15 cellular contexts compared by ENCODE assay signal in the genomic region with DNA sequence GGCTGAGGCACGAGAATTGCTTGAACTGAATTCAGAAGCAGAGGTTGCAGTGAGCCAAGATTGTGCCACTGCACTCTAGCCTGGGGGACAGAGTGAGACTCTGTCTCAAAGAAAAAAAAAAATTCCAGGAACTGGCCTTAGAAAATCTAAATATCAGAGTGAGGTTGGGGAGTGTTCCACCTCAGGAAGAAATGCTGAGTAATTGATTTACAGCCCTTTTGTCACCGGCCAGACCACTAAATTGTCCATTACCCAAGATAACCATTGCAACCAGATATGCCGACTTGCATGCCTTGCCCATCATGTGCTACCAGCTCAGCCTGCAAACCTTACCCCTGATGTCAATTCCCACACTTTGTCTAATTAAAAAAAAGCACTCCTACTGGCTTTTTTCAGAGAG. TPM values are rescaled to one million over a fixed set of nuclear protein-coding genes. Genes with fewer than 3 reads are reported as not detected.
DNase-seq lines count a peak whose midpoint lies in the region; ATAC-seq and TF ChIP-seq lines count a peak whose summit lies in the region.
"Had no signal": no experiment of that assay in that cellular context is flagged by ENCODE, and none has a peak within 500 bp of the region (broad histone marks: within the 10 kb centered on the region; RNA-seq: fewer than 3 reads in every experiment).

No MANE protein-coding gene starts in this region.

- H3K4me1 Mint-ChIP-seq in stimulated activated naive CD8-positive, alpha-beta T cell treated with anti-CD3 and anti-CD28 coated beads, Interleukin-15, amount 100 ng/mL, for 72 hours: no peaks in the 10 kb centered on the region

- H3K9me3 Mint-ChIP-seq in stimulated activated naive CD8-positive, alpha-beta T cell treated with anti-CD3 and anti-CD28 coated beads, Interleukin-15, amount 100 ng/mL, for 72 hours: no peaks in the 10 kb centered on the region

- H3K4me3 Mint-ChIP-seq in stimulated activated naive CD8-positive, alpha-beta T cell treated with anti-CD3 and anti-CD28 coated beads, Interleukin-15, amount 100 ng/mL, for 72 hours: no peak overlapping the region
- H3K4me3 Mint-ChIP-seq: CD4-positive, CD25-positive, alpha-beta regulatory T cell had no signal

- peak; percentile 19 for DNase-seq in ELF-1 (ENCODE audit: low read depth, low spot score)
- DNase-seq in glomerular visceral epithelial cell (ENCODE audit: extremely low spot score): peak; percentile 47
- DNase-seq in stimulated activated naive CD8-positive, alpha-beta T cell treated with anti-CD3 and anti-CD28 coated beads, Interleukin-15, amount 100 ng/mL, for 72 hours: no peak
- no peak for DNase-seq in NAMALWA (ENCODE audit: low spot score)
- no peak for DNase-seq in left ventricle myocardium superior
- DNase-seq in iPS-NIHi11 (ENCODE audit: low spot score): no peak
- DNase-seq: AML-193; Caco-2; CD4-positive, CD25-positive, alpha-beta regulatory T cell; NCI-H1048; NCI-H146; NCI-H2081 treated with DMSO at 0.1 percent for 48 hours; NCI-H510A treated with DMSO at 0.1 percent for 48 hours had no signal

- H3K27me3 Mint-ChIP-seq in stimulated activated naive CD8-positive, alpha-beta T cell treated with anti-CD3 and anti-CD28 coated beads, Interleukin-15, amount 100 ng/mL, for 72 hours: no peaks in the 10 kb centered on the region
- H3K27me3 Mint-ChIP-seq: CD4-positive, CD25-positive, alpha-beta regulatory T cell had no signal

- H3K27ac Mint-ChIP-seq in stimulated activated naive CD8-positive, alpha-beta T cell treated with anti-CD3 and anti-CD28 coated beads, Interleukin-15, amount 100 ng/mL, for 72 hours: no peak overlapping the region
- H3K27ac Mint-ChIP-seq: CD4-positive, CD25-positive, alpha-beta regulatory T cell had no signal

- intact Hi-C loops in left ventricle myocardium superior (cut with micrococcal nuclease): no loop called here

- no peak for TF ChIP-seq CTCF in 22Rv1 (IDR thresholded peaks at IDR 0.05)

- 0 out of 2 replicates have a peak overlapping the region, but pooled peaks have one; percentile 3 for H3K27ac ChIP-seq in 22Rv1

- no peak; the same call in 2 of the 3 replicates for ATAC-seq in SK-N-SH treated with all-trans-retinoic acid at 6 μM for 48 hours
- no peak for ATAC-seq in stimulated activated naive CD8-positive, alpha-beta T cell treated with anti-CD3 and anti-CD28 coated beads, Interleukin-15, amount 100 ng/mL, for 72 hours
- no peak for ATAC-seq in left ventricle myocardium superior

TF ChIP-seq in SK-N-SH treated with all-trans-retinoic acid at 6 μM for 48 hours, 23 proteins besides CTCF, POLR2A, EP300 and RAD21:
- TF ChIP-seq ISL1 (CRISPR knock-in tag; IDR thresholded peaks at IDR 0.05) (peak; percentile 63), ESRRG (CRISPR knock-in tag; IDR thresholded peaks at IDR 0.05) (no peak), TSHZ2 (CRISPR knock-in tag; IDR thresholded peaks at IDR 0.05) (peak; percentile 74)

RNA-seq across cellular contexts. Expression of gene CRCP, which starts 42.4 kb away (rescaled TPM):
- total RNA-seq in left ventricle myocardium superior: 22.5 TPM

RNA-seq across cellular contexts. Expression of gene TPST1, which starts 48.1 kb away (rescaled TPM):
- 6.0 TPM for total RNA-seq in left ventricle myocardium superior

Comparison
In these comparisons a context has a peak if more than half of its experiments do, and no peak if none do; other contexts are left out.
1. DNase-seq: peak in ELF-1 (single experiment) and glomerular visceral epithelial cell (single experiment); none in stimulated activated naive CD8-positive, alpha-beta T cell treated with anti-CD3 and anti-CD28 coated beads, Interleukin-15, amount 100 ng/mL, for 72 hours (0 of 2), NAMALWA (single experiment), left ventricle myocardium superior (single experiment) and iPS-NIHi11 (single experiment).